ENCODE assay signal across 16 cellular contexts in the genomic region with DNA sequence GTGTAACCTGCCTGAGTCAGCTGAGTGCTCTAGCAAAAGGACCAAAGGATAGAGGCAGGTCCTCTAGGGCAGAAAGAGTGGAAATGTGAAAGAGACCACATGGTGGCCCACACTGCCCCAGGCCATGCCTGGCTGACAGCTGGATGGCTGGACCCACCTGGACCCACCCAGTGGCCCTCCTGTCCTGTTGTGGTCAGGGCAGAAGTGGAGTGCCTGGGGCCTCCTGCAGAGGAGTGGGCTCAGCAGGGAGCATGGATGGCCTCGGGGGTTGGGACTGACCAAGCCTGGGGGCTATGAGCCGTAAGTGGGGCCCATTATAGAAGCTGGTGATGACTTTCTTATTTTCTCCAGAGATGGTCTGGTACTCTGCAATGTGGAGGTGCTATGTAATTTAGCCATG. TPM values are rescaled to one million over a fixed set of nuclear protein-coding genes. Genes with fewer than 3 reads are reported as not detected.
DNase-seq lines count a peak whose midpoint lies in the region; ATAC-seq and TF ChIP-seq lines count a peak whose summit lies in the region.
"Had no signal": no experiment of that assay in that cellular context is flagged by ENCODE, and none has a peak within 500 bp of the region (broad histone marks: within the 10 kb centered on the region; RNA-seq: fewer than 3 reads in every experiment).

No MANE protein-coding gene starts in this region.

- peak overlapping the region; percentile 20; the same call in 1 of the 2 replicates for H3K27ac Mint-ChIP-seq in WTC11
- H3K27ac Mint-ChIP-seq in natural killer cell = peak overlapping the region; percentile 40 to 95
- H3K27ac Mint-ChIP-seq in stimulated activated naive B cell treated with anti-CD40 and anti-IgM and Interleukin-4, amounts not matched to agents 10 μg/mL and 1 μg/mL and 100 μg/mL, for 72 hours = peak overlapping the region; percentile 20
- H3K27ac Mint-ChIP-seq in activated CD4-positive, alpha-beta memory T cell treated with anti-CD3 and anti-CD28 coated beads for 36 hours = no peak overlapping the region

- peaks cover 28% of the 10 kb centered on the region for H3K4me1 Mint-ChIP-seq in WTC11
- H3K4me1 Mint-ChIP-seq in natural killer cell = peaks cover 81 to 88% of the 10 kb centered on the region in 2 donors
- H3K4me1 Mint-ChIP-seq in stimulated activated naive B cell treated with anti-CD40 and anti-IgM and Interleukin-4, amounts not matched to agents 10 μg/mL and 1 μg/mL and 100 μg/mL, for 72 hours = peaks cover 53 to 82% of the 10 kb centered on the region in 2 donors
- peaks cover 48% of the 10 kb centered on the region for H3K4me1 Mint-ChIP-seq in activated CD4-positive, alpha-beta memory T cell treated with anti-CD3 and anti-CD28 coated beads for 36 hours (ENCODE audit: low read depth)

- ATAC-seq in WTC11 = peak; percentile 33; the same call in 1 of the 2 replicates
- ATAC-seq in natural killer cell = no peak
- ATAC-seq in stimulated activated naive B cell treated with anti-CD40 and anti-IgM and Interleukin-4, amounts not matched to agents 10 μg/mL and 1 μg/mL and 100 μg/mL, for 72 hours (replicated peaks) = no peak

- H3K36me3 Mint-ChIP-seq in WTC11 (peaks cover 8% of the 10 kb centered on the region), natural killer cell (no peaks in the 10 kb centered on the region)
- H3K36me3 Mint-ChIP-seq in stimulated activated naive B cell treated with anti-CD40 and anti-IgM and Interleukin-4, amounts not matched to agents 10 μg/mL and 1 μg/mL and 100 μg/mL, for 72 hours = peaks cover 47 to 64% of the 10 kb centered on the region in 2 donors
- H3K36me3 Mint-ChIP-seq in activated CD4-positive, alpha-beta memory T cell treated with anti-CD3 and anti-CD28 coated beads for 36 hours = peaks cover 17% of the 10 kb centered on the region

- CTCF ChIA-PET in WTC11 (lab: Charles Lee) = interaction anchor here (1.0 kb wide), 1 partner anchor 14 kb away, joined by 3 read pairs; no protein-coding TSS in a partner anchor
- CTCF ChIA-PET in activated CD4-positive, alpha-beta memory T cell treated with anti-CD3 and anti-CD28 coated beads for 36 hours (lab: Charles Lee) = no interaction called here

- H3K4me3 ChIP-seq in H7 (ENCODE audit: insufficient read depth, low read depth, low read length) = no peak overlapping the region

- H3K4me3 Mint-ChIP-seq in WTC11 (no peak overlapping the region), natural killer cell (no peak overlapping the region)
- no peak overlapping the region for H3K4me3 Mint-ChIP-seq in stimulated activated naive B cell treated with anti-CD40 and anti-IgM and Interleukin-4, amounts not matched to agents 10 μg/mL and 1 μg/mL and 100 μg/mL, for 72 hours
- no peak overlapping the region for H3K4me3 Mint-ChIP-seq in activated CD4-positive, alpha-beta memory T cell treated with anti-CD3 and anti-CD28 coated beads for 36 hours

- POLR2A ChIA-PET in WTC11 (lab: Charles Lee) = no interaction called here
- POLR2A ChIA-PET in activated CD4-positive, alpha-beta memory T cell treated with anti-CD3 and anti-CD28 coated beads for 36 hours (lab: Charles Lee) = no interaction called here

- no peaks in the 10 kb centered on the region for H3K27me3 ChIP-seq in H7 (ENCODE audit: control insufficient read depth, insufficient read depth, low read length)

- TF ChIP-seq CTCF in WTC11 (IDR thresholded peaks at IDR 0.05) = no peak
- TF ChIP-seq CTCF in natural killer cell (IDR thresholded peaks at IDR 0.05) = no peak

- no peaks in the 10 kb centered on the region for H3K9me3 Mint-ChIP-seq in WTC11
- H3K9me3 Mint-ChIP-seq in natural killer cell = no peaks in the 10 kb centered on the region
- peaks cover 0 to 4% of the 10 kb centered on the region in 2 donors for H3K9me3 Mint-ChIP-seq in stimulated activated naive B cell treated with anti-CD40 and anti-IgM and Interleukin-4, amounts not matched to agents 10 μg/mL and 1 μg/mL and 100 μg/mL, for 72 hours
- no peaks in the 10 kb centered on the region for H3K9me3 Mint-ChIP-seq in activated CD4-positive, alpha-beta memory T cell treated with anti-CD3 and anti-CD28 coated beads for 36 hours

- intact Hi-C loops in natural killer cell (cut with micrococcal nuclease) = no loop called here
- intact Hi-C loops in activated CD4-positive, alpha-beta memory T cell treated with anti-CD3 and anti-CD28 coated beads for 36 hours (cut with micrococcal nuclease) = no loop called here

- DNase-seq in H7 (peak; percentile 47), WTC11 (ENCODE audit: low spot score) (no peak), natural killer cell (no peak), mucosa of gallbladder (ENCODE audit: low spot score) (no peak), NCI-H1694 treated with DMSO at 0.1 percent for 48 hours (lab: John Stamatoyannopoulos, UW) (no peak)
- DNase-seq in stimulated activated naive B cell treated with anti-CD40 and anti-IgM and Interleukin-4, amounts not matched to agents 10 μg/mL and 1 μg/mL and 100 μg/mL, for 72 hours = no peak
- DNase-seq in activated CD4-positive, alpha-beta memory T cell treated with anti-CD3 and anti-CD28 coated beads for 36 hours = no peak
- no peak for DNase-seq in activated naive CD4-positive, alpha-beta T cell treated with Interleukin-2 at 50 U/mL for 16 hours
- DNase-seq: DMS79 treated with DMSO at 0.1 percent for 48 hours; NCI-H1105 treated with DMSO at 0.1 percent for 48 hours; NCI-H2029; NCI-H2171 treated with DMSO at 0.1 percent for 48 hours; NCI-H446 treated with DMSO at 0.1 percent for 48 hours; NK-92 treated with Interleukin-12 subunit alpha and Interleukin-12 subunit beta, amount 100 ng/mL, for 24 hours; OCI-M1; SIG-M5 had no signal

- H3K27me3 Mint-ChIP-seq in WTC11 (ENCODE audit: low read depth) (no peaks in the 10 kb centered on the region), natural killer cell (ENCODE audit: low read depth in 2 of 2) (no peaks in the 10 kb centered on the region)
- no peaks in the 10 kb centered on the region for H3K27me3 Mint-ChIP-seq in stimulated activated naive B cell treated with anti-CD40 and anti-IgM and Interleukin-4, amounts not matched to agents 10 μg/mL and 1 μg/mL and 100 μg/mL, for 72 hours
- no peaks in the 10 kb centered on the region for H3K27me3 Mint-ChIP-seq in activated CD4-positive, alpha-beta memory T cell treated with anti-CD3 and anti-CD28 coated beads for 36 hours

- H3K36me3 ChIP-seq in H7 (replicated peaks; ENCODE audit: control insufficient read depth, insufficient read depth, low read length) = peaks cover 2% of the 10 kb centered on the region; the same call in 1 of the 2 replicates

TF ChIP-seq in WTC11, 78 proteins besides CTCF, POLR2A, EP300 and RAD21:
- no peak for TF ChIP-seq KAT7 (CRISPR knock-in tag; IDR thresholded peaks at IDR 0.05; ENCODE audit: borderline replicate concordance)
- TF ChIP-seq ZNF138 (CRISPR knock-in tag; conservative IDR thresholded peaks at IDR 0.05) = no peak
- TF ChIP-seq, protein P1, sequence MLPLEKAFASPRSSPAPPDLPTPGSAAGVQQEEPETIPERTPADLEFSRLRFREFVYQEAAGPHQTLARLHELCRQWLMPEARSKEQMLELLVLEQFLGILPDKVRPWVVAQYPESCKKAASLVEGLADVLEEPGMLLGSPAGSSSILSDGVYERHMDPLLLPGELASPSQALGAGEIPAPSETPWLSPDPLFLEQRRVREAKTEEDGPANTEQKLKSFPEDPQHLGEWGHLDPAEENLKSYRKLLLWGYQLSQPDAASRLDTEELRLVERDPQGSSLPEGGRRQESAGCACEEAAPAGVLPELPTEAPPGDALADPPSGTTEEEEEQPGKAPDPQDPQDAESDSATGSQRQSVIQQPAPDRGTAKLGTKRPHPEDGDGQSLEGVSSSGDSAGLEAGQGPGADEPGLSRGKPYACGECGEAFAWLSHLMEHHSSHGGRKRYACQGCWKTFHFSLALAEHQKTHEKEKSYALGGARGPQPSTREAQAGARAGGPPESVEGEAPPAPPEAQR (CRISPR knock-in tag; IDR thresholded peaks at IDR 0.05) = no peak
- TF ChIP-seq, protein P2, sequence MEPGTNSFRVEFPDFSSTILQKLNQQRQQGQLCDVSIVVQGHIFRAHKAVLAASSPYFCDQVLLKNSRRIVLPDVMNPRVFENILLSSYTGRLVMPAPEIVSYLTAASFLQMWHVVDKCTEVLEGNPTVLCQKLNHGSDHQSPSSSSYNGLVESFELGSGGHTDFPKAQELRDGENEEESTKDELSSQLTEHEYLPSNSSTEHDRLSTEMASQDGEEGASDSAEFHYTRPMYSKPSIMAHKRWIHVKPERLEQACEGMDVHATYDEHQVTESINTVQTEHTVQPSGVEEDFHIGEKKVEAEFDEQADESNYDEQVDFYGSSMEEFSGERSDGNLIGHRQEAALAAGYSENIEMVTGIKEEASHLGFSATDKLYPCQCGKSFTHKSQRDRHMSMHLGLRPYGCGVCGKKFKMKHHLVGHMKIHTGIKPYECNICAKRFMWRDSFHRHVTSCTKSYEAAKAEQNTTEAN (CRISPR knock-in tag; IDR thresholded peaks at IDR 0.05) = no peak
- no peak for TF ChIP-seq GRHL2 (CRISPR knock-in tag; IDR thresholded peaks at IDR 0.05; ENCODE audit: insufficient replicate concordance, severe bottlenecking)
- TF ChIP-seq SOX15 (CRISPR knock-in tag; IDR thresholded peaks at IDR 0.05) = no peak

RNA-seq across cellular contexts. Expression of a gene that starts 55.7 kb away (rescaled TPM):
- 37.7 and 46.8 TPM in 2 replicates for total RNA-seq in H7 (2014; rRNA removed; shearing (Covaris generic))
- total RNA-seq in WTC11 (2021) (43.7 to 48.1 TPM (median 44.4 TPM) in 3 replicates), natural killer cell (10 to 100 TPM; 36.7 to 49.7 (median 45.3) TPM), mucosa of gallbladder (51.1 TPM)
- 10 to 100 TPM; 35.4 to 36.4 TPM for total RNA-seq in activated CD4-positive, alpha-beta memory T cell treated with anti-CD3 and anti-CD28 coated beads for 36 hours

RNA-seq across cellular contexts. Expression of a gene that starts 57.6 kb away (rescaled TPM):
- 41.6 and 50.1 TPM in 2 replicates for total RNA-seq in H7 (2014; rRNA removed; shearing (Covaris generic))
- total RNA-seq in WTC11 (2021) (53.3 to 61.5 TPM (median 60.1 TPM) in 3 replicates), natural killer cell (10 to 100 TPM; 87.7 to 96.1 (median 91.5) TPM), mucosa of gallbladder (124 TPM)
- total RNA-seq in activated CD4-positive, alpha-beta memory T cell treated with anti-CD3 and anti-CD28 coated beads for 36 hours = 100 to 1,000 TPM; 124 to 126 TPM
